In the genomic region with DNA sequence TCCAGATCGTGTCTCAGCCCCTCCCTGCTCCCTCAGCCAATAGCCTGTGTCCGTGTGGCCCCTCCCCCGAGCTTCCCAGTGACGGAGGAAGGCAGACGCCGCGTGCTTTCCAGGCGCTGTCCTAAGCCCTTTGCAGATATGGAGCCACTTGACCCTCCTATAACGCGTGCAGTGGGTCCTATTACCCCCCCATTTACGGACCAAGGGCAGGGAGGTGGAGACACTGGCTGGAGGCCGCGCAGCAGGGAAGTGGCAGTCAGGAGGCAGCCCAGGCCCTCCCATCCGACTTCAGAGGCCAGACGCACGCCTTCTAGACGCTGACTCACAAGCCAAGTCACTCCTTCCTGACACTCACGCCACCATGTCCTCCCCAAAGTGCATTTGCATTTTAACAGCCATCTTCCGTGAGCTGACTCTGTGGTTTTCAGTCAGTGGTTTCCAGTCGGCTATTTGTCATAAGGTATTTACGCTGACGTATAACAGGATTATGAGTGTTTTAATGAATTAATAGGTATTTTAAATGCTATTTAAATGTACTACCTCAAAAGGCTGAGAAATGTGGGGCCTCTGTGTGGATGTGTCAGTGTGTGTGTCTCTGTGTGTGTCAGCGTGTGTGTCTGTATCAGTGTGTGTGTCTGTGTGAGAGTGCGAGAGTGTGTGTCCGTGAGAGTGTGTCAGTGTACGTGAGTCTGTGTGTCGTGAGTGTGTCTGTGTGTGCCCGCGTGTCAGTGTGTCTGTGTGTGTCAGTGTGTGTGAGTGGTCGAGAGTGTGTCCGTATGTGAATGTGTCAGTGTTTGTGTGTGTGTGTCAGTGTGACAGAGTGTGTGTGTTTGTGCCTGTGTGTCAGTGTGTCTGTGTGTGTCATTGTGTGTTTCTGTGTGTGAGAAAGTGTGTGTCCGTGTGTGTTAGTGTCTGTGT, we compare ENCODE assay signal across 8 cellular contexts.
DNase-seq lines count a peak whose midpoint lies in the region; ATAC-seq and TF ChIP-seq lines count a peak whose summit lies in the region.

No MANE protein-coding gene starts in this region.

- peak overlapping the region; percentile 55 for H3K4me3 Mint-ChIP-seq in glutamatergic neuron (ENCODE audit: unreplicated experiment)

- peak overlapping the region; percentile 67 for H3K27ac Mint-ChIP-seq in glutamatergic neuron (ENCODE audit: unreplicated experiment)

- H3K4me1 Mint-ChIP-seq in glutamatergic neuron (ENCODE audit: low read depth, unreplicated experiment), result peaks cover 11% of the 10 kb centered on the region

- H3K27ac ChIP-seq in psoas muscle, result peak overlapping the region; percentile 75

- 51 to 59% (median 54%) methylated on average over 32 of the region's 32 CpGs for WGBS in psoas muscle, 3 donors

- peak; percentile 71; the same call in 1 of the 2 replicates for TF ChIP-seq POLR2A in Raji (IDR thresholded peaks at IDR 0.05; ENCODE audit: insufficient read depth, low read depth, low read length)

- no peaks in the 10 kb centered on the region for H3K36me3 Mint-ChIP-seq in glutamatergic neuron (ENCODE audit: unreplicated experiment)

- peak overlapping the region; percentile 53 for H3K4me3 ChIP-seq in psoas muscle

- no peaks in the 10 kb centered on the region for H3K9me3 ChIP-seq in psoas muscle

- peaks cover 9% of the 10 kb centered on the region for H3K9me3 Mint-ChIP-seq in glutamatergic neuron (ENCODE audit: unreplicated experiment)

- intact Hi-C loops in psoas muscle (cut with DNase I), result loop anchor here in 1 of 2 donors (5.0 kb wide), 2 partner anchors 52 to 92 kb away; partner anchors contain the start of gene INSIG1

- peaks cover 0 to 2% (median 0%) of the 10 kb centered on the region in 3 donors for H3K27me3 ChIP-seq in psoas muscle (ENCODE audit: insufficient read depth in 3 of 3, low read length in 2 of 3)

- peak; percentile 83 for ATAC-seq in GM19043 (IDR thresholded peaks at IDR 0.05; ENCODE audit: low read depth, unreplicated experiment)
- ATAC-seq in HG03175 (IDR thresholded peaks at IDR 0.05; ENCODE audit: unreplicated experiment), result peak; percentile 91
- ATAC-seq in psoas muscle, result peak; percentile 79 to 90 (median 82)

- H3K27me3 Mint-ChIP-seq in glutamatergic neuron (ENCODE audit: unreplicated experiment), result peaks cover 3% of the 10 kb centered on the region

- DNase-seq in AG08396 (ENCODE audit: low spot score) (peak; percentile 90), glutamatergic neuron (no peak), psoas muscle (peak; percentile 89 to 94), ureter (ENCODE audit: low spot score) (peak; percentile 84)
- DNase-seq in activated gamma-delta T cell treated with anti-CD3 and anti-CD28 coated beads, Interleukin-2, amount 50 U/mL, for 16 hours (ENCODE audit: low read depth), result peak; percentile 80

- H3K36me3 ChIP-seq in psoas muscle (ENCODE audit: insufficient read depth in 1 of 2, low read depth in 1 of 2), result no peaks in the 10 kb centered on the region

- no peaks in the 10 kb centered on the region for H3K4me1 ChIP-seq in psoas muscle

- TF ChIP-seq CTCF in glutamatergic neuron (IDR thresholded peaks at IDR 0.05; ENCODE audit: partially characterized antibody, unreplicated experiment) (no peak), psoas muscle (IDR thresholded peaks at IDR 0.05) (no peak)
